ENCODE assay signal across 11 cellular contexts in the genomic region with DNA sequence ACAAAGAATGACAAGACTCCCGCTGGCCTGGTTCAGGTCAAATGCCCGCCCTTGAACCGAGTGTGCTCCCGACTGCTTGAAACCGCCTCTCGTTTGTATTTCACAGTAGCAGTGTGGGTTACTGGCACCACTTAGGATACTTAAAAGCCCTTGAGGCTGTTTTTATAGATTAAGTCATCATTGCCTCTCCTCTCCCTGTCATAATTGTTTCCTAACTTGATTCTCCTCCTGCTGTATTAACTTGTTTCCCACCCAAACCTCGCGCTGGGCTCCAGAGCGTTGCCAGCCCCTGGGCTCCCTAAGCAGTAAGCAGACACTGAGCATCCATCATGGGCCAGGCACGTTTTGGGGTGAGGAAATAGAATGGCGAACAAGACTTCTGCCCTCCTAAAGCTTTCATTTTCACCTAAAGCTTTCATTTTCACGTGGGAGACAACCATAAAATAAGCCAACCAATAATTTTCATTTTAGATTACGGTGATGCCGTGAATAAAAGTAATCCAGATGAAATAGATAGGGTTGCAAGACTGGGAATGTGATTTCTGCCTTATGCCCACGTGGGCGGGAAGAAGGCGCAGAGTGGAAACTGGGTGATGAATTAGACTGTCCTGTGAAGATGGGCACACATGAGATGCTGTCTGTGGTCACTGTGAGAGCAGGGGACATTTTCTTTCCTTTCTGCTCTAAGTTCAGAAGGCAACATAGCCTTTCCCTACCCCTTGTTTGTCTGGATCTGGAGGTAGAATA.
DNase-seq lines count a peak whose midpoint lies in the region; ATAC-seq and TF ChIP-seq lines count a peak whose summit lies in the region.
"Had no signal": no experiment of that assay in that cellular context is flagged by ENCODE, and none has a peak within 500 bp of the region (broad histone marks: within the 10 kb centered on the region; RNA-seq: fewer than 3 reads in every experiment).

No MANE protein-coding gene starts in this region.

- H3K27me3 ChIP-seq in CD4-positive, CD25-positive, alpha-beta regulatory T cell (ENCODE audit: control insufficient read depth, insufficient read depth, low read length), result no peaks in the 10 kb centered on the region
- H3K27me3 ChIP-seq: Peyer's patch, right lobe of liver had no signal

- peak overlapping the region; percentile 75 for H3K27ac ChIP-seq in CD4-positive, CD25-positive, alpha-beta regulatory T cell (ENCODE audit: insufficient read depth, low read length, poor library complexity, severe bottlenecking)
- H3K27ac ChIP-seq in HEK293 (ENCODE audit: extremely low read depth, low read depth, low read length), result no peak overlapping the region
- H3K27ac ChIP-seq: Peyer's patch, right lobe of liver had no signal

- no peaks in the 10 kb centered on the region for H3K27me3 Mint-ChIP-seq in CD4-positive, CD25-positive, alpha-beta regulatory T cell
- H3K27me3 Mint-ChIP-seq in activated CD8-positive, alpha-beta memory T cell treated with anti-CD3 and anti-CD28 coated beads, Interleukin-2, amount 10 ng/mL, durations not matched to agents 7 days and 5 days, result no peaks in the 10 kb centered on the region

- H3K4me3 ChIP-seq in CD4-positive, CD25-positive, alpha-beta regulatory T cell (ENCODE audit: low read depth, low read length), result peak overlapping the region; percentile 59
- no peak overlapping the region for H3K4me3 ChIP-seq in HEK293 (ENCODE audit: low read depth, low read length)
- H3K4me3 ChIP-seq: Peyer's patch, right lobe of liver had no signal

- CTCF ChIA-PET in HEK293 (lab: Yijun Ruan, JAX), result no interaction called here
- CTCF ChIA-PET in activated CD8-positive, alpha-beta memory T cell treated with anti-CD3 and anti-CD28 coated beads, Interleukin-2, amount 10 ng/mL, durations not matched to agents 7 days and 5 days (lab: Charles Lee), result interaction anchor here (1.0 to 1.9 kb wide), 5 partner anchors 9 to 88 kb away, joined by 3 to 6 read pairs (median 3); no protein-coding TSS in a partner anchor
- CTCF ChIA-PET in GM10248 (lab: Yijun Ruan, JAX), result interaction anchor here (1.0 to 1.2 kb wide), 2 partner anchors 8 to 16 kb away, joined by 3 to 4 read pairs; no protein-coding TSS in a partner anchor

- H3K9me3 ChIP-seq in CD4-positive, CD25-positive, alpha-beta regulatory T cell (ENCODE audit: control insufficient read depth in 2 of 2, low read length in 2 of 2), result no peaks in the 10 kb centered on the region
- H3K9me3 ChIP-seq in HEK293 (ENCODE audit: control insufficient read depth, insufficient read depth, low read depth, low read length), result no peaks in the 10 kb centered on the region
- H3K9me3 ChIP-seq: Peyer's patch, right lobe of liver had no signal

- ATAC-seq in CD4-positive, CD25-positive, alpha-beta regulatory T cell (ENCODE audit: low read depth in 2 of 2), result no peak
- peak; percentile 76 for ATAC-seq in activated CD8-positive, alpha-beta memory T cell treated with anti-CD3 and anti-CD28 coated beads, Interleukin-2, amount 10 ng/mL, durations not matched to agents 7 days and 5 days
- ATAC-seq in left lobe of liver (no peak), GM19452 (IDR thresholded peaks at IDR 0.05; ENCODE audit: unreplicated experiment) (no peak)
- ATAC-seq: right lobe of liver had no signal

- DNase-seq in CD4-positive, CD25-positive, alpha-beta regulatory T cell, result peak in 1 of 3 donors; percentile 40
- DNase-seq in activated CD8-positive, alpha-beta memory T cell treated with anti-CD3 and anti-CD28 coated beads, Interleukin-2, amount 10 ng/mL, durations not matched to agents 7 days and 5 days, result peak; percentile 55
- DNase-seq in left lobe of liver (ENCODE audit: low spot score) (peak; percentile 11), DMS114 treated with DMSO at 0.1 percent for 48 hours (lab: John Stamatoyannopoulos, UW; ENCODE audit: unreplicated experiment) (no peak), GM10248 (ENCODE audit: extremely low spot score) (no peak), G401 (ENCODE audit: low spot score) (no peak)
- DNase-seq: amniotic stem cell, Peyer's patch, right lobe of liver had no signal

- peaks cover 36% of the 10 kb centered on the region for H3K4me1 ChIP-seq in CD4-positive, CD25-positive, alpha-beta regulatory T cell (ENCODE audit: control insufficient read depth, insufficient read depth, low read length, poor library complexity, severe bottlenecking)
- H3K4me1 ChIP-seq in HEK293 (ENCODE audit: control insufficient read depth, insufficient read depth, low read length), result peaks cover 7% of the 10 kb centered on the region; the same call in 1 of the 2 replicates

- peak overlapping the region in 2 of 4 donors; percentile 33 to 71 for H3K4me3 Mint-ChIP-seq in CD4-positive, CD25-positive, alpha-beta regulatory T cell
- peak overlapping the region; percentile 42 for H3K4me3 Mint-ChIP-seq in activated CD8-positive, alpha-beta memory T cell treated with anti-CD3 and anti-CD28 coated beads, Interleukin-2, amount 10 ng/mL, durations not matched to agents 7 days and 5 days

- H3K36me3 Mint-ChIP-seq in CD4-positive, CD25-positive, alpha-beta regulatory T cell, result peaks cover 47% of the 10 kb centered on the region
- H3K36me3 Mint-ChIP-seq in activated CD8-positive, alpha-beta memory T cell treated with anti-CD3 and anti-CD28 coated beads, Interleukin-2, amount 10 ng/mL, durations not matched to agents 7 days and 5 days, result peaks cover 47% of the 10 kb centered on the region

- H3K9me3 Mint-ChIP-seq in CD4-positive, CD25-positive, alpha-beta regulatory T cell, result no peaks in the 10 kb centered on the region
- H3K9me3 Mint-ChIP-seq in activated CD8-positive, alpha-beta memory T cell treated with anti-CD3 and anti-CD28 coated beads, Interleukin-2, amount 10 ng/mL, durations not matched to agents 7 days and 5 days (ENCODE audit: low read depth), result no peaks in the 10 kb centered on the region

- H3K36me3 ChIP-seq in CD4-positive, CD25-positive, alpha-beta regulatory T cell (ENCODE audit: control insufficient read depth, insufficient read depth, low read length), result peaks cover 73% of the 10 kb centered on the region
- peaks cover 12 to 29% of the 10 kb centered on the region in 2 experiments for H3K36me3 ChIP-seq in HEK293 (ENCODE audit: control insufficient read depth in 2 of 2, insufficient read depth in 1 of 2, low read length in 2 of 2)

- H3K4me1 Mint-ChIP-seq in CD4-positive, CD25-positive, alpha-beta regulatory T cell, result peaks cover 34 to 84% (median 63%) of the 10 kb centered on the region in 4 donors
- H3K4me1 Mint-ChIP-seq in activated CD8-positive, alpha-beta memory T cell treated with anti-CD3 and anti-CD28 coated beads, Interleukin-2, amount 10 ng/mL, durations not matched to agents 7 days and 5 days, result peaks cover 53% of the 10 kb centered on the region

- in situ Hi-C loops in G401 (cut with HindIII; ENCODE audit: low sequenced_read_pairs), result loop anchor here (5.0 kb wide), 1 partner anchor 43 kb away; no protein-coding TSS in a partner anchor

- POLR2A ChIA-PET in HEK293 (lab: Yijun Ruan, JAX), result no interaction called here
- POLR2A ChIA-PET in GM10248 (lab: Yijun Ruan, JAX), result interaction anchor here (0.7 kb wide), 1 partner anchor 475 kb away, joined by 3 read pairs; no protein-coding TSS in a partner anchor

- TF ChIP-seq CTCF in HEK293 (tag by site-specific recombination; IDR thresholded peaks at IDR 0.05) (no peak), GM10248 (IDR thresholded peaks at IDR 0.05; ENCODE audit: control extremely low read depth, extremely low read depth, low read depth, missing control alignments) (no peak)

- peak overlapping the region; percentile 80 to 99 (median 93) for H3K27ac Mint-ChIP-seq in CD4-positive, CD25-positive, alpha-beta regulatory T cell
- peak overlapping the region; percentile 84 for H3K27ac Mint-ChIP-seq in activated CD8-positive, alpha-beta memory T cell treated with anti-CD3 and anti-CD28 coated beads, Interleukin-2, amount 10 ng/mL, durations not matched to agents 7 days and 5 days

TF ChIP-seq in HEK293, 187 proteins besides CTCF, POLR2A, EP300 and RAD21 (continues in another document):
- TF ChIP-seq ZXDB (tag by site-specific recombination; IDR thresholded peaks at IDR 0.05), result 0 out of 2 replicates have a peak, but pooled peaks have one; percentile 19
- TF ChIP-seq ZNF16 (tag by site-specific recombination; IDR thresholded peaks at IDR 0.05; ENCODE audit: low read depth), result no peak
- peak; percentile 49; the same call in 1 of the 2 replicates for TF ChIP-seq PRDM1 (tag by site-specific recombination; IDR thresholded peaks at IDR 0.05)
- no peak for TF ChIP-seq ZNF426 (tag by site-specific recombination; IDR thresholded peaks at IDR 0.05)
- TF ChIP-seq, protein P1, sequence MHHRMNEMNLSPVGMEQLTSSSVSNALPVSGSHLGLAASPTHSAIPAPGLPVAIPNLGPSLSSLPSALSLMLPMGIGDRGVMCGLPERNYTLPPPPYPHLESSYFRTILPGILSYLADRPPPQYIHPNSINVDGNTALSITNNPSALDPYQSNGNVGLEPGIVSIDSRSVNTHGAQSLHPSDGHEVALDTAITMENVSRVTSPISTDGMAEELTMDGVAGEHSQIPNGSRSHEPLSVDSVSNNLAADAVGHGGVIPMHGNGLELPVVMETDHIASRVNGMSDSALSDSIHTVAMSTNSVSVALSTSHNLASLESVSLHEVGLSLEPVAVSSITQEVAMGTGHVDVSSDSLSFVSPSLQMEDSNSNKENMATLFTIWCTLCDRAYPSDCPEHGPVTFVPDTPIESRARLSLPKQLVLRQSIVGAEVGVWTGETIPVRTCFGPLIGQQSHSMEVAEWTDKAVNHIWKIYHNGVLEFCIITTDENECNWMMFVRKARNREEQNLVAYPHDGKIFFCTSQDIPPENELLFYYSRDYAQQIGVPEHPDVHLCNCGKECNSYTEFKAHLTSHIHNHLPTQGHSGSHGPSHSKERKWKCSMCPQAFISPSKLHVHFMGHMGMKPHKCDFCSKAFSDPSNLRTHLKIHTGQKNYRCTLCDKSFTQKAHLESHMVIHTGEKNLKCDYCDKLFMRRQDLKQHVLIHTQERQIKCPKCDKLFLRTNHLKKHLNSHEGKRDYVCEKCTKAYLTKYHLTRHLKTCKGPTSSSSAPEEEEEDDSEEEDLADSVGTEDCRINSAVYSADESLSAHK (tag by site-specific recombination; IDR thresholded peaks at IDR 0.05), result peak; percentile 96
- TF ChIP-seq, protein P2, sequence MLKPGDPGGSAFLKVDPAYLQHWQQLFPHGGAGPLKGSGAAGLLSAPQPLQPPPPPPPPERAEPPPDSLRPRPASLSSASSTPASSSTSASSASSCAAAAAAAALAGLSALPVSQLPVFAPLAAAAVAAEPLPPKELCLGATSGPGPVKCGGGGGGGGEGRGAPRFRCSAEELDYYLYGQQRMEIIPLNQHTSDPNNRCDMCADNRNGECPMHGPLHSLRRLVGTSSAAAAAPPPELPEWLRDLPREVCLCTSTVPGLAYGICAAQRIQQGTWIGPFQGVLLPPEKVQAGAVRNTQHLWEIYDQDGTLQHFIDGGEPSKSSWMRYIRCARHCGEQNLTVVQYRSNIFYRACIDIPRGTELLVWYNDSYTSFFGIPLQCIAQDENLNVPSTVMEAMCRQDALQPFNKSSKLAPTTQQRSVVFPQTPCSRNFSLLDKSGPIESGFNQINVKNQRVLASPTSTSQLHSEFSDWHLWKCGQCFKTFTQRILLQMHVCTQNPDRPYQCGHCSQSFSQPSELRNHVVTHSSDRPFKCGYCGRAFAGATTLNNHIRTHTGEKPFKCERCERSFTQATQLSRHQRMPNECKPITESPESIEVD (tag by site-specific recombination; IDR thresholded peaks at IDR 0.05), result peak; percentile 51; the same call in 1 of the 2 replicates

Comparison
In these comparisons a context has a peak if more than half of its experiments do, and no peak if none do; other contexts are left out.
1. DNase-seq: peak in activated CD8-positive, alpha-beta memory T cell treated with anti-CD3 and anti-CD28 coated beads, Interleukin-2, amount 10 ng/mL, durations not matched to agents 7 days and 5 days (single experiment) and left lobe of liver (single experiment); none in DMS114 treated with DMSO at 0.1 percent for 48 hours (single experiment), GM10248 (single experiment) and G401 (single experiment).